12 cellular contexts compared by ENCODE assay signal in genomic region chr15:60651734-60652141, GRCh38.
DNase-seq lines count a peak whose midpoint lies in the region; ATAC-seq and TF ChIP-seq lines count a peak whose summit lies in the region.
"Had no signal": no experiment of that assay in that cellular context is flagged by ENCODE, and none has a peak within 500 bp of the region (broad histone marks: within the 10 kb centered on the region; RNA-seq: fewer than 3 reads in every experiment).

No MANE protein-coding gene starts in this region.

- no peak overlapping the region for H3K4me3 ChIP-seq in Jurkat, Clone E6-1 (ENCODE audit: low read length)
- H3K4me3 ChIP-seq in SK-N-MC = peak overlapping the region; percentile 36; the same call in 1 of the 2 replicates
- H3K4me3 ChIP-seq in transverse colon = no peak overlapping the region
- H3K4me3 ChIP-seq in right atrium auricular region = no peak overlapping the region
- H3K4me3 ChIP-seq: Peyer's patch had no signal

- no peaks in the 10 kb centered on the region for H3K27me3 Mint-ChIP-seq in CD4-positive, alpha-beta T cell
- H3K27me3 Mint-ChIP-seq: activated B cell treated with CpG ODN at 0.5 μM for 24 hours had no signal

- 70 to 71% methylated on average over 2 of the region's 2 CpGs for WGBS in transverse colon (ENCODE audit: low coverage in 1 of 2), 2 donors

- TF ChIP-seq CTCF in CD4-positive, alpha-beta T cell (IDR thresholded peaks at IDR 0.05) = no peak
- TF ChIP-seq CTCF in transverse colon (IDR thresholded peaks at IDR 0.05) (no peak), right atrium auricular region (IDR thresholded peaks at IDR 0.05) (no peak)

- in situ Hi-C loops in transverse colon (cut with MboI; ENCODE audit: low pct_ligation_motif_present in 1 of 4, low pct_unique_long_range_greater_than_20kb in 1 of 4, low sequenced_read_pairs in 3 of 4) = no loop called here

- TF ChIP-seq EP300 in transverse colon (IDR thresholded peaks at IDR 0.05; ENCODE audit: low read depth) = no peak

- H3K4me1 Mint-ChIP-seq in CD4-positive, alpha-beta T cell (ENCODE audit: low read depth) = peaks cover 53% of the 10 kb centered on the region

- ATAC-seq in CD4-positive, alpha-beta T cell (ENCODE audit: poor library complexity) = no peak
- ATAC-seq in GM18505 (IDR thresholded peaks at IDR 0.05; ENCODE audit: unreplicated experiment) = peak; percentile 59
- no peak for ATAC-seq in HG03108 (IDR thresholded peaks at IDR 0.05; ENCODE audit: unreplicated experiment)

- H3K9ac ChIP-seq in SK-N-MC (ENCODE audit: insufficient read length) = no peak overlapping the region

- POLR2A ChIA-PET in CD4-positive, alpha-beta T cell (lab: Charles Lee) = interaction anchor here (0.8 to 1.4 kb wide), 4 partner anchors 21 to 57 kb away, joined by 3 read pairs; no protein-coding TSS in a partner anchor

- no peaks in the 10 kb centered on the region for H3K36me3 ChIP-seq in SK-N-MC (ENCODE audit: insufficient read depth, low read length)
- no peaks in the 10 kb centered on the region for H3K36me3 ChIP-seq in transverse colon
- no peaks in the 10 kb centered on the region for H3K36me3 ChIP-seq in right atrium auricular region
- H3K36me3 ChIP-seq: Peyer's patch had no signal

- H3K27ac Mint-ChIP-seq in CD4-positive, alpha-beta T cell = peak overlapping the region; percentile 79
- H3K27ac Mint-ChIP-seq: activated B cell treated with CpG ODN at 0.5 μM for 24 hours had no signal

- no peaks in the 10 kb centered on the region for H3K9me3 Mint-ChIP-seq in CD4-positive, alpha-beta T cell
- H3K9me3 Mint-ChIP-seq: activated B cell treated with CpG ODN at 0.5 μM for 24 hours, IgD-negative memory B cell had no signal

- no peaks in the 10 kb centered on the region for H3K9me3 ChIP-seq in CD4-positive, alpha-beta T cell (ENCODE audit: control insufficient read depth, low read length)
- H3K9me3 ChIP-seq in SK-N-MC (ENCODE audit: low read depth, low read length) (no peaks in the 10 kb centered on the region), transverse colon (no peaks in the 10 kb centered on the region), right atrium auricular region (no peaks in the 10 kb centered on the region)
- H3K9me3 ChIP-seq: Peyer's patch had no signal

- no peaks in the 10 kb centered on the region for H3K27me3 ChIP-seq in CD4-positive, alpha-beta T cell (ENCODE audit: control insufficient read depth, insufficient read depth, low read length)
- H3K27me3 ChIP-seq in transverse colon = no peaks in the 10 kb centered on the region
- no peaks in the 10 kb centered on the region for H3K27me3 ChIP-seq in right atrium auricular region
- H3K27me3 ChIP-seq: Peyer's patch had no signal

- peak overlapping the region; percentile 44 for H3K4me3 Mint-ChIP-seq in CD4-positive, alpha-beta T cell
- H3K4me3 Mint-ChIP-seq: activated B cell treated with CpG ODN at 0.5 μM for 24 hours had no signal

- TF ChIP-seq POLR2A in GM18505 (IDR thresholded peaks at IDR 0.05; ENCODE audit: borderline replicate concordance, extremely low read depth, insufficient read depth, insufficient read length) (no peak), transverse colon (IDR thresholded peaks at IDR 0.05) (no peak)

- CTCF ChIA-PET in CD4-positive, alpha-beta T cell (lab: Charles Lee) = interaction anchor here (0.7 kb wide), 1 partner anchor 741 kb away, joined by 3 read pairs; no protein-coding TSS in a partner anchor

- no peak overlapping the region for H3K27ac ChIP-seq in CD4-positive, alpha-beta T cell (ENCODE audit: low read depth, low read length)
- H3K27ac ChIP-seq in SK-N-MC = 0 out of 2 replicates have a peak overlapping the region, but pooled peaks have one; percentile 27
- no peak overlapping the region for H3K27ac ChIP-seq in transverse colon
- H3K27ac ChIP-seq in right atrium auricular region = no peak overlapping the region
- H3K27ac ChIP-seq: Peyer's patch had no signal

- H3K4me1 ChIP-seq in transverse colon (peaks cover 0 to 5% (median 0%) of the 10 kb centered on the region in 4 donors), right atrium auricular region (no peaks in the 10 kb centered on the region)
- H3K4me1 ChIP-seq: Peyer's patch had no signal

- H3K36me3 Mint-ChIP-seq in CD4-positive, alpha-beta T cell (ENCODE audit: low read depth) = no peaks in the 10 kb centered on the region
- H3K36me3 Mint-ChIP-seq: IgD-negative memory B cell had no signal

- intact Hi-C loops in CD4-positive, alpha-beta T cell (cut with DNase I, micrococcal nuclease) = loop anchor here in 1 of 2 experiments (5.0 kb wide), 2 partner anchors 64 to 266 kb away; no protein-coding TSS in a partner anchor
- intact Hi-C loops in transverse colon (cut with DNase I; ENCODE audit: low total_unique reads) = no loop called here

- no peak for DNase-seq in CD4-positive, alpha-beta T cell
- DNase-seq in Jurkat, Clone E6-1 (ENCODE audit: low read depth, low spot score) = peak; percentile 31
- no peak for DNase-seq in SK-N-MC (ENCODE audit: low read depth, low spot score)
- DNase-seq in transverse colon = no peak
- no peak for DNase-seq in right atrium auricular region (ENCODE audit: low spot score)
- no peak for DNase-seq in amygdala (lab: John Stamatoyannopoulos, UW)
- DNase-seq: activated B cell treated with CpG ODN at 0.5 μM for 24 hours; activated naive CD4-positive, alpha-beta T cell; Peyer's patch had no signal
